7 cellular contexts compared by ENCODE assay signal in genomic region chr12:89225401-89225800, GRCh38.
DNase-seq lines count a peak whose midpoint lies in the region; ATAC-seq lines count a peak whose summit lies in the region.

No MANE protein-coding gene starts in this region.

- no peaks in the 10 kb centered on the region for H3K36me3 ChIP-seq in iPS-18a (ENCODE audit: control insufficient read depth, low read depth, low read length)

- no peaks in the 10 kb centered on the region for H3K27me3 ChIP-seq in iPS-18a (ENCODE audit: control insufficient read depth, insufficient read depth, low read length)

- peaks cover 28% of the 10 kb centered on the region for H3K4me1 ChIP-seq in iPS-18a (ENCODE audit: control insufficient read depth, low read depth, low read length)

- no peaks in the 10 kb centered on the region for H3K9me3 ChIP-seq in iPS-18a (ENCODE audit: control insufficient read depth, low read depth, low read length)

- H3K9ac ChIP-seq in iPS-18a (ENCODE audit: low read length) = no peak overlapping the region

- peak; percentile 76 for ATAC-seq in GM21576 (IDR thresholded peaks at IDR 0.05; ENCODE audit: unreplicated experiment)
- ATAC-seq in left lobe of liver = no peak

- H3K27ac ChIP-seq in iPS-18a (ENCODE audit: low read length) (peak overlapping the region; percentile 40), caudate nucleus (ENCODE audit: low read depth, low read length) (no peak overlapping the region)

- DNase-seq in NCI-H187 treated with DMSO at 0.1 percent for 48 hours (lab: John Stamatoyannopoulos, UW) = peak; percentile 25
- DNase-seq in activated T-cell treated with anti-CD3 and anti-CD28 coated beads, Interleukin-2, amount 50 U/mL, for 48 hours = peak; percentile 78 to 84
- DNase-seq in stimulated activated CD4-positive, alpha-beta T cell treated with anti-CD3 and anti-CD28 coated beads, TNF-alpha, amount 100 ng/mL, for 24 hours (ENCODE audit: low read depth in 3 of 3) = peak; percentile 65 to 75 (median 70)
- no peak for DNase-seq in caudate nucleus (lab: John Stamatoyannopoulos, UW)
- no peak for DNase-seq in left lobe of liver (ENCODE audit: low spot score)

- H3K4me3 ChIP-seq in iPS-18a (ENCODE audit: low read length) = peak overlapping the region; percentile 5

Comparison
In these comparisons a context has a peak if more than half of its experiments do, and no peak if none do; other contexts are left out.
1. DNase-seq: peak in NCI-H187 treated with DMSO at 0.1 percent for 48 hours (single experiment), activated T-cell treated with anti-CD3 and anti-CD28 coated beads, Interleukin-2, amount 50 U/mL, for 48 hours (2 of 2) and stimulated activated CD4-positive, alpha-beta T cell treated with anti-CD3 and anti-CD28 coated beads, TNF-alpha, amount 100 ng/mL, for 24 hours (3 of 3); none in caudate nucleus (0 of 61) and left lobe of liver (single experiment).